In the genomic region with DNA sequence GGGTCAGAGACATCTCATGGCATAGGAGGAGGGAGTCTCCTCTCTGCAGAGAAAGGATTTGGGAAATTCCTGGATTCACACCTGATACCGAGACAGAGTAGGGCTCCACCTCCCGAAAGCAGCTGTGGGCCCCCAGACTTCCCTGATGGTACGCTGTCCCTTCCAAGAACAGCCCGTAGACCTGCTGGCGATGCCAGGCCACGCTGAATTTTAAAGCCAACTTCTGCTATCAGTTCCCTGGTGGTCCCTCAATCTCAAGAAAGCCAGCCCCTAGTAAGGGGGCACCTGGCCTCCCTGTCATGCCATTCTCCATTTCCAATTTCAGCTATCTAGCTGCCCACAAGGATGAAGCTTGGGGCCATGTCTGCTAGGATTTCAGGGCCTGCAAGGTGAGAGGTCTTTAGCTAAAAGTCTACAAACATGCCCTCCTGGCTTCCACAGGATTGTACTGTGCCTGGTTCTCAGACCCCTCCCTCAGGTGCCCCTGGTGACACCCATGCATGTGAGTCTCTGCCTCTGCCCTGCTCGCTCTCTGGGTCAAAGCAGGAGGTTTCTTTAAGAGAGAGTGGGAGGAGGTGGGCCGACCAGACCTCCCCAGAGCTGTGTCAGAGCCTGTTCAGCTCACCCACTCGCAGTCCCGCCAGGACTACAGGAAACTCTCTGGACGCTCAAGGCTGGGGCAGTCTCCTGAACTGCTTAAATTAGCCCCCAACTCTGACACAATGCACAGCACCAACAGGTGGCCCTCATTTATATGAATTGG, we compare ENCODE assay signal across 15 cellular contexts. TPM values are rescaled to one million over a fixed set of nuclear protein-coding genes. Genes with fewer than 3 reads are reported as not detected.
DNase-seq lines count a peak whose midpoint lies in the region; ATAC-seq and TF ChIP-seq lines count a peak whose summit lies in the region.
"Had no signal": no experiment of that assay in that cellular context is flagged by ENCODE, and none has a peak within 500 bp of the region (broad histone marks: within the 10 kb centered on the region; RNA-seq: fewer than 3 reads in every experiment).

No MANE protein-coding gene starts in this region.

- TF ChIP-seq POLR2A in GM18505 (IDR thresholded peaks at IDR 0.05; ENCODE audit: borderline replicate concordance, extremely low read depth, insufficient read depth, insufficient read length) = no peak

- POLR2A ChIA-PET in HEK293 (lab: Yijun Ruan, JAX) = no interaction called here

- WGBS in lung, 2 donors = 87 to 88% methylated on average over 11 of the region's 11 CpGs

- H3K27me3 ChIP-seq in lung (ENCODE audit: control insufficient read depth, insufficient read depth) = no peaks in the 10 kb centered on the region
- H3K27me3 ChIP-seq: BLaER1 treated with 17β-estradiol and CSF1 and Interleukin-3, amounts not matched to agents 10 nM and 100 nM had no signal

- TF ChIP-seq CTCF in HEK293 (tag by site-specific recombination; IDR thresholded peaks at IDR 0.05) = no peak
- TF ChIP-seq CTCF in lung (IDR thresholded peaks at IDR 0.05; ENCODE audit: control extremely low read depth, extremely low read depth) = no peak

- ATAC-seq in lung (ENCODE audit: insufficient read depth, low FRiP score) = no peak
- no peak for ATAC-seq in GM18505 (IDR thresholded peaks at IDR 0.05; ENCODE audit: unreplicated experiment)
- ATAC-seq: GM12878 had no signal

- H3K36me3 ChIP-seq in HEK293 (ENCODE audit: control insufficient read depth in 2 of 2, insufficient read depth in 1 of 2, low read length in 2 of 2) (no peaks in the 10 kb centered on the region), lung (ENCODE audit: control insufficient read depth in 2 of 2, insufficient read depth in 2 of 2, low read length in 2 of 2) (no peaks in the 10 kb centered on the region)
- H3K36me3 ChIP-seq: BLaER1 treated with 17β-estradiol and CSF1 and Interleukin-3, amounts not matched to agents 10 nM and 100 nM had no signal

- H3K9me3 ChIP-seq in HEK293 (ENCODE audit: control insufficient read depth, insufficient read depth, low read depth, low read length) = no peaks in the 10 kb centered on the region
- no peaks in the 10 kb centered on the region for H3K9me3 ChIP-seq in lung (ENCODE audit: control insufficient read depth in 2 of 2, insufficient read depth in 1 of 2, low read length in 1 of 2)
- H3K9me3 ChIP-seq: BLaER1 treated with 17β-estradiol and CSF1 and Interleukin-3, amounts not matched to agents 10 nM and 100 nM had no signal

- H3K27ac ChIP-seq in HEK293 (ENCODE audit: extremely low read depth, low read depth, low read length) (no peak overlapping the region), lung (ENCODE audit: low read depth in 1 of 2, low read length in 1 of 2) (no peak overlapping the region)
- H3K27ac ChIP-seq: BLaER1 treated with 17β-estradiol and CSF1 and Interleukin-3, amounts not matched to agents 10 nM and 100 nM had no signal

- CTCF ChIA-PET in HEK293 (lab: Yijun Ruan, JAX) = interaction anchor here (0.5 to 2.0 kb wide), 8 partner anchors 12 to 125 kb away, joined by 3 to 5 read pairs (median 4); no protein-coding TSS in a partner anchor

- peak; percentile 39 for DNase-seq in ecto neural progenitor cell (ENCODE audit: low spot score)
- peak; percentile 11 for DNase-seq in lung (ENCODE audit: low spot score)
- peak; percentile 32 for DNase-seq in ureter (ENCODE audit: low spot score)
- DNase-seq in stimulated activated CD4-positive, alpha-beta T cell treated with anti-CD3 and anti-CD28 coated beads, Interleukin-4, amount 100 ng/mL, for 1 hour = no peak
- no peak for DNase-seq in GOT3 (lab: John Stamatoyannopoulos, UW)
- DNase-seq: ACHN; CD4-positive, CD25-positive, alpha-beta regulatory T cell; DMS79; HCEC 1CT; IMR-90 had no signal

- H3K4me1 ChIP-seq in HEK293 (ENCODE audit: control insufficient read depth, insufficient read depth, low read length) (no peaks in the 10 kb centered on the region), lung (ENCODE audit: control insufficient read depth in 2 of 2, insufficient read depth in 2 of 2, low read length in 2 of 2) (no peaks in the 10 kb centered on the region)
- H3K4me1 ChIP-seq: BLaER1 treated with 17β-estradiol and CSF1 and Interleukin-3, amounts not matched to agents 10 nM and 100 nM had no signal

- H3K4me3 ChIP-seq in HEK293 (ENCODE audit: low read depth, low read length) (no peak overlapping the region), lung (no peak overlapping the region)
- H3K4me3 ChIP-seq: BLaER1 treated with 17β-estradiol and CSF1 and Interleukin-3, amounts not matched to agents 10 nM and 100 nM; GM12878 had no signal

TF ChIP-seq in HEK293, 187 proteins besides CTCF, POLR2A, EP300 and RAD21:
- TF ChIP-seq SCRT2 (tag by site-specific recombination; IDR thresholded peaks at IDR 0.05) (0 out of 2 replicates have a peak, but pooled peaks have one; percentile 32), ZFHX2 (tag by site-specific recombination; conservative IDR thresholded peaks at IDR 0.05) (peak; percentile 54), EGR2 (tag by site-specific recombination; IDR thresholded peaks at IDR 0.05; ENCODE audit: low read depth) (peak; percentile 78), ZNF354C (tag by site-specific recombination; IDR thresholded peaks at IDR 0.05; ENCODE audit: borderline replicate concordance, low read depth) (no peak)

RNA-seq across cellular contexts. Expression of a gene that starts 30.5 kb away (rescaled TPM):
- total RNA-seq in lung (10 to 100 TPM in 1 of 2 donors, 1 to 10 TPM in 1; 5.9 to 11.3 TPM), ureter (4.2 TPM)
- 1 to 10 TPM; 6.4 to 8.3 TPM for polyA plus RNA-seq in lung
- total RNA-seq: G401, GM12878, IMR-90 had no signal
- polyA plus RNA-seq: CD4-positive, CD25-positive, alpha-beta regulatory T cell; GM12878 had no signal

Comparison
In these comparisons a context has a peak if more than half of its experiments do, and no peak if none do; other contexts are left out.
1. DNase-seq: peak in ecto neural progenitor cell (single experiment), lung (single experiment) and ureter (single experiment); none in stimulated activated CD4-positive, alpha-beta T cell treated with anti-CD3 and anti-CD28 coated beads, Interleukin-4, amount 100 ng/mL, for 1 hour (single experiment) and GOT3 (single experiment).